In genomic region chr1:988061-988460, GRCh38 we compare ENCODE assay signal across 1 cellular context.
A peak's percentile ranks its signal among the peaks of the same experiment; 100 is the strongest.
TF ChIP-seq lines count a peak whose summit lies in the region.

No MANE protein-coding gene starts in this region.

TF ChIP-seq in K562, 482 proteins besides CTCF, POLR2A, EP300 and RAD21:
- TF ChIP-seq EGR1 (conservative IDR thresholded peaks at IDR 0.05) = 0 out of 2 replicates have a peak, but pooled peaks have one; percentile 11
- peak; percentile 85; the same call in 1 of the 2 replicates for TF ChIP-seq MEF2A (IDR thresholded peaks at IDR 0.05; ENCODE audit: control insufficient read depth, low read depth, low read length)
- peak; percentile 78 for TF ChIP-seq MEF2D (tag; conservative IDR thresholded peaks at IDR 0.05; ENCODE audit: low read depth)
